Comparison of ENCODE assay signal across 17 cellular contexts in genomic region chr14:68127166-68127565, GRCh38.
"Had no signal": no experiment of that assay in that cellular context is flagged by ENCODE, and none has a peak within 500 bp of the region (broad histone marks: within the 10 kb centered on the region; RNA-seq: fewer than 3 reads in every experiment).

No MANE protein-coding gene starts in this region.

- H3K9me3 ChIP-seq: mucosa of descending colon, suprapubic skin, upper lobe of left lung had no signal

- H3K27ac Mint-ChIP-seq: activated naive CD8-positive, alpha-beta T cell treated with anti-CD3 and anti-CD28 coated beads, Interleukin-2, amount 10 ng/mL, durations not matched to agents 7 days and 5 days; activated T-helper 1 cell treated with anti-CD3 and anti-CD28 coated beads, Interleukin-12 subunit alpha, Interleukin-12 subunit beta, Interleukin-2, Interleukin-4 antibody, amounts not matched to agents 30 ng/mL and 10 ng/mL and 1 ng/mL, durations not matched to agents 14 hours and 24 hours and 36 hours; naive thymus-derived CD8-positive, alpha-beta T cell; stimulated activated naive CD8-positive, alpha-beta T cell treated with anti-CD3 and anti-CD28 coated beads, Interleukin-15, Interleukin-2, amounts not matched to agents 100 ng/mL and 50 ng/mL, for 24 hours; T-cell had no signal

- ATAC-seq: mucosa of descending colon; naive thymus-derived CD8-positive, alpha-beta T cell; T-cell had no signal

- H3K9me3 Mint-ChIP-seq: activated naive CD8-positive, alpha-beta T cell treated with anti-CD3 and anti-CD28 coated beads, Interleukin-2, amount 10 ng/mL, durations not matched to agents 7 days and 5 days; activated T-helper 1 cell treated with anti-CD3 and anti-CD28 coated beads, Interleukin-12 subunit alpha, Interleukin-12 subunit beta, Interleukin-2, Interleukin-4 antibody, amounts not matched to agents 30 ng/mL and 10 ng/mL and 1 ng/mL, durations not matched to agents 14 hours and 24 hours and 36 hours; naive thymus-derived CD8-positive, alpha-beta T cell; T-cell had no signal

- H3K27ac ChIP-seq: epithelial cell of prostate, skin epidermis, suprapubic skin, upper lobe of left lung had no signal

- DNase-seq: activated CD4-positive, alpha-beta T cell treated with anti-CD3 and anti-CD28 coated beads, Interleukin-2, amount 50 U/mL, for 1 hour; activated CD8-positive, alpha-beta memory T cell treated with anti-CD3 and anti-CD28 coated beads for 24 hours; activated naive CD4-positive, alpha-beta T cell; activated naive CD8-positive, alpha-beta T cell treated with anti-CD3 and anti-CD28 coated beads, Interleukin-2, amount 10 ng/mL, durations not matched to agents 7 days and 5 days; islet precursor cell; mucosa of descending colon; naive thymus-derived CD8-positive, alpha-beta T cell; stimulated activated CD4-positive, alpha-beta T cell treated with anti-CD3 and anti-CD28 coated beads, Interleukin-4, amount 100 ng/mL, for 4 hours; T-cell; T-helper 9 cell; upper lobe of left lung had no signal

- H3K4me3 ChIP-seq: mucosa of descending colon, skin epidermis, suprapubic skin, upper lobe of left lung had no signal

- H3K4me3 Mint-ChIP-seq: activated naive CD8-positive, alpha-beta T cell treated with anti-CD3 and anti-CD28 coated beads, Interleukin-2, amount 10 ng/mL, durations not matched to agents 7 days and 5 days; activated T-helper 1 cell treated with anti-CD3 and anti-CD28 coated beads, Interleukin-12 subunit alpha, Interleukin-12 subunit beta, Interleukin-2, Interleukin-4 antibody, amounts not matched to agents 30 ng/mL and 10 ng/mL and 1 ng/mL, durations not matched to agents 14 hours and 24 hours and 36 hours; naive thymus-derived CD8-positive, alpha-beta T cell; stimulated activated naive CD8-positive, alpha-beta T cell treated with anti-CD3 and anti-CD28 coated beads, Interleukin-15, Interleukin-2, amounts not matched to agents 100 ng/mL and 50 ng/mL, for 24 hours; T-cell had no signal

- H3K4me1 Mint-ChIP-seq: activated naive CD8-positive, alpha-beta T cell treated with anti-CD3 and anti-CD28 coated beads, Interleukin-2, amount 10 ng/mL, durations not matched to agents 7 days and 5 days; T-cell had no signal

- H3K27me3 Mint-ChIP-seq: activated naive CD8-positive, alpha-beta T cell treated with anti-CD3 and anti-CD28 coated beads, Interleukin-2, amount 10 ng/mL, durations not matched to agents 7 days and 5 days; naive thymus-derived CD8-positive, alpha-beta T cell; stimulated activated naive CD8-positive, alpha-beta T cell treated with anti-CD3 and anti-CD28 coated beads, Interleukin-15, Interleukin-2, amounts not matched to agents 100 ng/mL and 50 ng/mL, for 24 hours; T-cell had no signal

- H3K27me3 ChIP-seq: suprapubic skin, upper lobe of left lung had no signal

- H3K36me3 ChIP-seq: suprapubic skin, upper lobe of left lung had no signal

- FAIRE-seq: bronchial epithelial cell had no signal
